16 cellular contexts compared by ENCODE assay signal in the genomic region with DNA sequence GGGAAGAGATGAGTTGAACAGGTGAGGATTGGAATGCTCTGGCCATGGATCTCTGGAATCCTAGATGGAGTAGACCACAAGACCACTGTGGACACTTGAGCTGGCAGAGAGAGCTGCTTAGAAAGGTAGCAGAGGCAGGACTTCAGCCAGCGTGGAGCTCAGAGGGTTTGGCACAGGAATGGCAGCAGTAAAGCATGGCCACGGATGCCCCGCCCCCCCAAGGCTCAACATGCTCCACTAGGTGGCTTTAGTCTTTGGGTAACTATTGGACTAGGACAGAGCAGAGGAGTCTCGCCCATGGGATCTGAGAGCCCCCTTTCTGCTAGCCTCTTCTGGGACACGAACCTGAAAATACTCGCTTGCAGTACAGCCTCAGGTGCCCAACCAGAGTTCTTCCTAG.
DNase-seq lines count a peak whose midpoint lies in the region; ATAC-seq and TF ChIP-seq lines count a peak whose summit lies in the region.
"Had no signal": no experiment of that assay in that cellular context is flagged by ENCODE, and none has a peak within 500 bp of the region (broad histone marks: within the 10 kb centered on the region; RNA-seq: fewer than 3 reads in every experiment).

No MANE protein-coding gene starts in this region.

- H3K4me3 Mint-ChIP-seq in H9 = no peak overlapping the region
- H3K4me3 Mint-ChIP-seq: CD4-positive, CD25-positive, alpha-beta regulatory T cell; CD8-positive, alpha-beta memory T cell had no signal

- H3K9ac ChIP-seq in H9 (ENCODE audit: extremely low read depth, insufficient read length, low read length) = no peak overlapping the region
- H3K9ac ChIP-seq: KMS-11 had no signal

- no peaks in the 10 kb centered on the region for H4K20me1 ChIP-seq in H9 (ENCODE audit: control insufficient read depth, insufficient read depth, insufficient read length)

- no peak overlapping the region for H2BK15ac ChIP-seq in H9 (ENCODE audit: low read depth, low read length)

- H3K36me3 Mint-ChIP-seq in H9 (ENCODE audit: insufficient read depth in 1 of 3, low read depth in 3 of 3) = peaks cover 0 to 4% (median 4%) of the 10 kb centered on the region in 3 experiments; a peak in 2 of 7 replicates
- H3K36me3 Mint-ChIP-seq: CD4-positive, CD25-positive, alpha-beta regulatory T cell; CD8-positive, alpha-beta memory T cell had no signal

- H3K4me3 ChIP-seq in thoracic aorta = no peak overlapping the region
- H3K4me3 ChIP-seq: GM12878 had no signal

- H3K79me2 ChIP-seq in H9 (ENCODE audit: insufficient read depth, low read length) = no peaks in the 10 kb centered on the region

- H3K27ac ChIP-seq in H9 (ENCODE audit: insufficient read length, low read depth, low read length) = no peak overlapping the region
- H3K27ac ChIP-seq in thoracic aorta = no peak overlapping the region
- H3K27ac ChIP-seq: KMS-11 had no signal

- H3K56ac ChIP-seq in H9 (ENCODE audit: insufficient read length, low read depth, low read length) = no peak overlapping the region

- H3K36me3 ChIP-seq in thoracic aorta = no peaks in the 10 kb centered on the region
- H3K36me3 ChIP-seq: BE2C had no signal

- no peak overlapping the region for H3K27ac Mint-ChIP-seq in H9
- H3K27ac Mint-ChIP-seq: CD4-positive, CD25-positive, alpha-beta regulatory T cell had no signal

- no peaks in the 10 kb centered on the region for H3K4me1 Mint-ChIP-seq in H9
- H3K4me1 Mint-ChIP-seq: CD4-positive, CD25-positive, alpha-beta regulatory T cell; CD8-positive, alpha-beta memory T cell had no signal

- H3K23ac ChIP-seq in H9 (ENCODE audit: insufficient read length, low read depth, low read length) = no peak overlapping the region

- ATAC-seq in thoracic aorta (ENCODE audit: insufficient number of reproducible peaks, low FRiP score, low read depth) = peak; percentile 32
- no peak for ATAC-seq in GM21529 (IDR thresholded peaks at IDR 0.05; ENCODE audit: unreplicated experiment)
- ATAC-seq: GM12878 had no signal

- H3K23me2 ChIP-seq in H9 (ENCODE audit: insufficient read length, low read depth, low read length, poor library complexity, severe bottlenecking) = no peaks in the 10 kb centered on the region

- no peak overlapping the region; the same call in 1 of the 2 replicates for H3K14ac ChIP-seq in H9 (ENCODE audit: insufficient read depth, low read length)

- H3K9me3 Mint-ChIP-seq in H9 = peaks cover 4 to 6% of the 10 kb centered on the region in 2 experiments; a peak in 4 of 5 replicates

- no peak overlapping the region for H2BK20ac ChIP-seq in H9 (ENCODE audit: low read depth, low read length, poor library complexity, severe bottlenecking)

- no peak overlapping the region for H4K5ac ChIP-seq in H9 (ENCODE audit: insufficient read length, low read depth, low read length)

- no peak overlapping the region for H3T11ph ChIP-seq in H9 (ENCODE audit: low read length)

- H3K27me3 Mint-ChIP-seq in H9 (ENCODE audit: low read depth) = no peaks in the 10 kb centered on the region; the same call in 1 of the 2 replicates
- H3K27me3 Mint-ChIP-seq: CD4-positive, CD25-positive, alpha-beta regulatory T cell had no signal

- H2AFZ ChIP-seq in H9 (ENCODE audit: low read length) = no peak overlapping the region

- H2BK120ac ChIP-seq in H9 (ENCODE audit: low read depth, low read length, poor library complexity, severe bottlenecking) = no peak overlapping the region

- no peaks in the 10 kb centered on the region for H3K4me1 ChIP-seq in H9 (ENCODE audit: insufficient read depth, low read length)
- H3K4me1 ChIP-seq in thoracic aorta (ENCODE audit: control insufficient read depth in 1 of 2, low read depth in 2 of 2) = no peaks in the 10 kb centered on the region
- H3K4me1 ChIP-seq: BE2C had no signal

- no peaks in the 10 kb centered on the region for H3K27me3 ChIP-seq in H9 (ENCODE audit: insufficient read depth, low read length)
- no peaks in the 10 kb centered on the region for H3K27me3 ChIP-seq in thoracic aorta (replicated peaks; ENCODE audit: insufficient read depth)
- H3K27me3 ChIP-seq: BE2C had no signal

- H2BK5ac ChIP-seq in H9 (ENCODE audit: insufficient read length, low read length) = no peak overlapping the region

- H3K18ac ChIP-seq in H9 (ENCODE audit: insufficient read length, low read depth, low read length) = no peak overlapping the region

- no peaks in the 10 kb centered on the region for H3K9me3 ChIP-seq in H9 (ENCODE audit: control insufficient read depth, low read depth, low read length)
- no peaks in the 10 kb centered on the region for H3K9me3 ChIP-seq in thoracic aorta
- H3K9me3 ChIP-seq: BE2C had no signal

- H3K4me2 ChIP-seq in H9 (ENCODE audit: insufficient read depth, insufficient read length, low read length) = no peak overlapping the region
- H3K4me2 ChIP-seq: KMS-11 had no signal

- TF ChIP-seq CTCF in H9 (conservative IDR thresholded peaks at IDR 0.05) (no peak), thoracic aorta (IDR thresholded peaks at IDR 0.05) (no peak)

- DNase-seq in H9 = peak; percentile 29
- DNase-seq in SK-MEL-5 (ENCODE audit: low read depth, low spot score) = peak; percentile 27
- DNase-seq in myocyte (ENCODE audit: low read depth) = peak; percentile 5
- DNase-seq in thoracic aorta (ENCODE audit: low spot score) = no peak
- DNase-seq in GDM1 (lab: John Stamatoyannopoulos, UW) = no peak
- no peak for DNase-seq in DMS53 (lab: John Stamatoyannopoulos, UW)
- DNase-seq: ACHN; BE2C; C1 segment of cervical spinal cord; CD4-positive, CD25-positive, alpha-beta regulatory T cell; CD8-positive, alpha-beta memory T cell; COR-L47; DMS79 had no signal

- in situ Hi-C loops in SK-MEL-5 (cut with HindIII; ENCODE audit: low pct_unique_long_range_greater_than_20kb, low sequenced_read_pairs) = no loop called here

- no peak overlapping the region for H4K91ac ChIP-seq in H9 (ENCODE audit: insufficient read length, low read depth, low read length)

- WGBS in H9 (ENCODE audit: extremely low coverage, insufficient read length, low lambda C conversion rate) = no CpG with 5 or more reads among the region's 6 CpGs

- no peak overlapping the region for H4K8ac ChIP-seq in H9 (replicated peaks; ENCODE audit: insufficient read length, low read depth, low read length)

- no peak overlapping the region for H2BK12ac ChIP-seq in H9 (ENCODE audit: insufficient read length, low read depth, low read length)

- H2AK5ac ChIP-seq in H9 (ENCODE audit: insufficient read length, low read length) = no peak overlapping the region

- no peaks in the 10 kb centered on the region for H3K79me1 ChIP-seq in H9 (ENCODE audit: insufficient read depth, low read depth, low read length, poor library complexity, severe bottlenecking)

- no peak overlapping the region for H3K4ac ChIP-seq in H9 (ENCODE audit: low read depth, low read length)

Comparison
In these comparisons a context has a peak if more than half of its experiments do, and no peak if none do; other contexts are left out.
1. DNase-seq: peak in H9 (single experiment), SK-MEL-5 (single experiment) and myocyte (single experiment); none in thoracic aorta (single experiment), GDM1 (single experiment) and DMS53 (single experiment).